19 cellular contexts compared by ENCODE assay signal in genomic region chr18:48836231-48836805, GRCh38.
DNase-seq lines count a peak whose midpoint lies in the region; ATAC-seq and TF ChIP-seq lines count a peak whose summit lies in the region.
"Had no signal": no experiment of that assay in that cellular context is flagged by ENCODE, and none has a peak within 500 bp of the region (broad histone marks: within the 10 kb centered on the region; RNA-seq: fewer than 3 reads in every experiment).

No MANE protein-coding gene starts in this region.

- H3K4me1 ChIP-seq in heart right ventricle: peaks cover 14 to 80% (median 55%) of the 10 kb centered on the region in 9 donors
- peaks cover 14% of the 10 kb centered on the region for H3K4me1 ChIP-seq in mesendoderm (ENCODE audit: control insufficient read depth, low read depth, low read length)
- no peaks in the 10 kb centered on the region for H3K4me1 ChIP-seq in aorta (ENCODE audit: control insufficient read depth in 1 of 2, insufficient read depth in 2 of 2, low read length in 2 of 2)
- peaks cover 83% of the 10 kb centered on the region for H3K4me1 ChIP-seq in CD8-positive, alpha-beta T cell (ENCODE audit: insufficient read depth, low read length)

- no peak overlapping the region for H4K8ac ChIP-seq in mesendoderm (ENCODE audit: low read depth, low read length)

- no peak overlapping the region for H2BK15ac ChIP-seq in mesendoderm (replicated peaks; ENCODE audit: low read depth)

- H2AK5ac ChIP-seq in mesendoderm (ENCODE audit: low read length): no peak overlapping the region

- DNase-seq in cardiac septum (ENCODE audit: low spot score) (peak; percentile 27), heart right ventricle (no peak), mesendoderm (no peak), aorta (peak; percentile 34 to 47), activated gamma-delta T cell treated with Interleukin-2 at 50 U/mL for 16 hours (no peak)
- no peak for DNase-seq in CD8-positive, alpha-beta T cell
- DNase-seq: activated CD8-positive, alpha-beta memory T cell treated with anti-CD3 and anti-CD28 coated beads for 24 hours; COR-L47; HCEC 1CT; NCI-H1930; NCI-H446; NK-92 treated with Interleukin-12 subunit alpha and Interleukin-12 subunit beta, amount 100 ng/mL, for 24 hours; retina; stimulated activated naive CD4-positive, alpha-beta T cell; SW 1271; transverse colon had no signal

- H3K79me1 ChIP-seq in mesendoderm (ENCODE audit: low read length): no peaks in the 10 kb centered on the region

- peak overlapping the region; percentile 77 for H3K4me3 Mint-ChIP-seq in activated T-helper 17 cell treated with anti-CD3 and anti-CD28 coated beads, Interleukin-2, amount 50 U/mL, for 72 hours
- H3K4me3 Mint-ChIP-seq in CD8-positive, alpha-beta T cell: no peak overlapping the region

- WGBS in heart right ventricle, 2 donors: 73 to 95% methylated on average over 4 of the region's 4 CpGs
- no CpG with 5 or more reads among the region's 4 CpGs for WGBS in mesendoderm (ENCODE audit: extremely low coverage, insufficient coverage, low lambda C conversion rate)
- WGBS in aorta, 2 donors: 49 to 75% methylated on average over 4 of the region's 4 CpGs

- intact Hi-C loops in cardiac septum (cut with DNase I): no loop called here
- intact Hi-C loops in heart right ventricle (cut with DNase I): loop anchor here in 1 of 10 donors (10.0 kb wide), 1 partner anchor 152 kb away; no protein-coding TSS in a partner anchor
- intact Hi-C loops in aorta (cut with DNase I): no loop called here
- intact Hi-C loops in CD8-positive, alpha-beta T cell (cut with DNase I, micrococcal nuclease): no loop called here

- H2BK120ac ChIP-seq in mesendoderm (ENCODE audit: low read depth, low read length): no peak overlapping the region

- peaks cover 29% of the 10 kb centered on the region for H3K36me3 Mint-ChIP-seq in activated T-helper 17 cell treated with anti-CD3 and anti-CD28 coated beads, Interleukin-2, amount 50 U/mL, for 72 hours (ENCODE audit: low read depth)
- H3K36me3 Mint-ChIP-seq in CD8-positive, alpha-beta T cell: no peaks in the 10 kb centered on the region

- no peaks in the 10 kb centered on the region for H3K27me3 ChIP-seq in heart right ventricle
- no peaks in the 10 kb centered on the region for H3K27me3 ChIP-seq in mesendoderm (ENCODE audit: insufficient read depth, low read length, poor library complexity)
- no peaks in the 10 kb centered on the region for H3K27me3 ChIP-seq in aorta (ENCODE audit: control insufficient read depth in 1 of 2, insufficient read depth in 2 of 2, low read length in 1 of 2)
- no peaks in the 10 kb centered on the region for H3K27me3 ChIP-seq in CD8-positive, alpha-beta T cell (ENCODE audit: insufficient read depth, low read length)
- H3K27me3 ChIP-seq: transverse colon had no signal

- H2BK5ac ChIP-seq in mesendoderm (ENCODE audit: low read length): no peak overlapping the region

- peak overlapping the region; percentile 26 for H3K56ac ChIP-seq in mesendoderm (ENCODE audit: low read length)

- H3K23ac ChIP-seq in mesendoderm (ENCODE audit: low read length): peak overlapping the region; percentile 7

- TF ChIP-seq CTCF in heart right ventricle (IDR thresholded peaks at IDR 0.05): no peak
- TF ChIP-seq CTCF in CD8-positive, alpha-beta T cell (IDR thresholded peaks at IDR 0.05): no peak

- H3K9me3 Mint-ChIP-seq in activated T-helper 17 cell treated with anti-CD3 and anti-CD28 coated beads, Interleukin-2, amount 50 U/mL, for 72 hours: no peaks in the 10 kb centered on the region
- no peaks in the 10 kb centered on the region for H3K9me3 Mint-ChIP-seq in CD8-positive, alpha-beta T cell
- H3K9me3 Mint-ChIP-seq: activated T-helper 2 cell treated with anti-CD3 and anti-CD28 coated beads, Interferon-gamma antibody, Interleukin-2, Interleukin-4, amounts not matched to agents 10 μg/mL and 5 μg/mL and 100 μg/mL, durations not matched to agents 14 hours and 24 hours and 36 hours had no signal

- no peaks in the 10 kb centered on the region for H3K79me2 ChIP-seq in mesendoderm (ENCODE audit: control insufficient read depth, insufficient read depth, low read length)

- peak overlapping the region; percentile 6 for H3K18ac ChIP-seq in mesendoderm (ENCODE audit: low read length)

- H3K36me3 ChIP-seq in heart right ventricle (no peaks in the 10 kb centered on the region), mesendoderm (ENCODE audit: control insufficient read depth, insufficient read depth, low read length) (no peaks in the 10 kb centered on the region), aorta (ENCODE audit: control insufficient read depth in 1 of 2, insufficient read depth in 2 of 2, low read length in 1 of 2) (no peaks in the 10 kb centered on the region)
- H3K36me3 ChIP-seq in CD8-positive, alpha-beta T cell (ENCODE audit: insufficient read depth, low read length): no peaks in the 10 kb centered on the region
- H3K36me3 ChIP-seq: transverse colon had no signal

- H3K27ac ChIP-seq in heart right ventricle (no peak overlapping the region), mesendoderm (ENCODE audit: low read depth, low read length) (no peak overlapping the region), aorta (ENCODE audit: low read depth in 1 of 2, low read length in 2 of 2) (no peak overlapping the region)
- H3K27ac ChIP-seq in CD8-positive, alpha-beta T cell (ENCODE audit: low read depth, low read length): no peak overlapping the region
- H3K27ac ChIP-seq: transverse colon had no signal

- no peak overlapping the region for H3K4ac ChIP-seq in mesendoderm (ENCODE audit: low read depth, low read length)

- H3K4me1 Mint-ChIP-seq in activated T-helper 17 cell treated with anti-CD3 and anti-CD28 coated beads, Interleukin-2, amount 50 U/mL, for 72 hours: peaks cover 55% of the 10 kb centered on the region
- H3K4me1 Mint-ChIP-seq in CD8-positive, alpha-beta T cell (ENCODE audit: low read depth): peaks cover 79% of the 10 kb centered on the region

- CTCF ChIA-PET in CD8-positive, alpha-beta T cell (lab: Charles Lee): interaction anchor here (0.5 kb wide), 1 partner anchor 68 kb away, joined by 5 read pairs; no protein-coding TSS in a partner anchor

- POLR2A ChIA-PET in CD8-positive, alpha-beta T cell (lab: Charles Lee): no interaction called here

- H4K5ac ChIP-seq in mesendoderm (ENCODE audit: low read length): no peak overlapping the region

- H3K9ac ChIP-seq in mesendoderm (ENCODE audit: low read length): no peak overlapping the region

- H3K4me2 ChIP-seq in mesendoderm (ENCODE audit: low read length): no peak overlapping the region

- H3K9me3 ChIP-seq in heart right ventricle (no peaks in the 10 kb centered on the region), aorta (ENCODE audit: control insufficient read depth, low read length) (no peaks in the 10 kb centered on the region)
- no peaks in the 10 kb centered on the region for H3K9me3 ChIP-seq in CD8-positive, alpha-beta T cell (ENCODE audit: low read length)
- H3K9me3 ChIP-seq: transverse colon had no signal

- peak overlapping the region; percentile 88 for H3K27ac Mint-ChIP-seq in activated T-helper 17 cell treated with anti-CD3 and anti-CD28 coated beads, Interleukin-2, amount 50 U/mL, for 72 hours
- no peak overlapping the region for H3K27ac Mint-ChIP-seq in CD8-positive, alpha-beta T cell
- H3K27ac Mint-ChIP-seq: activated T-helper 2 cell treated with anti-CD3 and anti-CD28 coated beads, Interferon-gamma antibody, Interleukin-2, Interleukin-4, amounts not matched to agents 10 μg/mL and 5 μg/mL and 100 μg/mL, durations not matched to agents 14 hours and 24 hours and 36 hours had no signal

- ATAC-seq in heart right ventricle (no peak), aorta (ENCODE audit: low FRiP score) (no peak), GM19324 (IDR thresholded peaks at IDR 0.05; ENCODE audit: low FRiP score, unreplicated experiment) (no peak)
- ATAC-seq in activated T-helper 17 cell treated with anti-CD3 and anti-CD28 coated beads, Interleukin-2, amount 50 U/mL, for 72 hours (replicated peaks): no peak
- no peak for ATAC-seq in CD8-positive, alpha-beta T cell

- H3K4me3 ChIP-seq in heart right ventricle: no peak overlapping the region
- no peak overlapping the region for H3K4me3 ChIP-seq in mesendoderm (ENCODE audit: low read length)
- no peak overlapping the region for H3K4me3 ChIP-seq in aorta (ENCODE audit: low read length in 2 of 2)
- no peak overlapping the region for H3K4me3 ChIP-seq in CD8-positive, alpha-beta T cell (ENCODE audit: low read depth, low read length)
- H3K4me3 ChIP-seq: transverse colon had no signal

- H3K27me3 Mint-ChIP-seq in activated T-helper 17 cell treated with anti-CD3 and anti-CD28 coated beads, Interleukin-2, amount 50 U/mL, for 72 hours: no peaks in the 10 kb centered on the region
- no peaks in the 10 kb centered on the region for H3K27me3 Mint-ChIP-seq in CD8-positive, alpha-beta T cell (ENCODE audit: low read depth)

Comparison
In these comparisons a context has a peak if more than half of its experiments do, and no peak if none do; other contexts are left out.
1. DNase-seq: peak in cardiac septum (single experiment) and aorta (2 of 2); none in heart right ventricle (0 of 2), mesendoderm (single experiment), CD8-positive, alpha-beta T cell (0 of 7) and activated gamma-delta T cell treated with Interleukin-2 at 50 U/mL for 16 hours (single experiment).